Comparison of ENCODE assay signal across 9 cellular contexts in genomic region chr1:156625436-156626078, GRCh38. TPM values are rescaled to one million over a fixed set of nuclear protein-coding genes. Genes with fewer than 3 reads are reported as not detected.
DNase-seq lines count a peak whose midpoint lies in the region; ATAC-seq and TF ChIP-seq lines count a peak whose summit lies in the region.
"Had no signal": no experiment of that assay in that cellular context is flagged by ENCODE, and none has a peak within 500 bp of the region (broad histone marks: within the 10 kb centered on the region; RNA-seq: fewer than 3 reads in every experiment).

No MANE protein-coding gene starts in this region.

- DNase-seq in COR-L47 (lab: John Stamatoyannopoulos, UW), result peak; percentile 30
- peak; percentile 42 for DNase-seq in activated CD4-positive, alpha-beta T cell treated with anti-CD3 and anti-CD28 coated beads for 1 hour
- DNase-seq in cerebellar cortex (ENCODE audit: low spot score), result peak; percentile 69
- DNase-seq in left lobe of liver (ENCODE audit: low spot score), result no peak
- peak in 2 of 3 experiments; percentile 45 to 56 for DNase-seq in stimulated activated CD4-positive, alpha-beta T cell treated with anti-CD3 and anti-CD28 coated beads, TNF-alpha, amount 100 ng/mL, for 24 hours (ENCODE audit: low read depth in 3 of 3)

- TF ChIP-seq CTCF in LNCAP (IDR thresholded peaks at IDR 0.05), result peak; percentile 99

- ATAC-seq in left lobe of liver, result peak; percentile 73
- ATAC-seq in HG03354 (IDR thresholded peaks at IDR 0.05; ENCODE audit: poor library complexity, severe bottlenecking, unreplicated experiment), result no peak
- no peak for ATAC-seq in GM19397 (IDR thresholded peaks at IDR 0.05; ENCODE audit: unreplicated experiment)

RNA-seq across cellular contexts. Expression of gene HAPLN2, which starts 6.3 kb away (rescaled TPM):
- not detected for total RNA-seq in left lobe of liver
- total RNA-seq: T-helper 1 cell treated with Interleukin-12 subunit alpha and Interleukin-12 subunit beta and Interleukin-4 antibody, amounts not matched to agents 30 ng/mL and 1 ng/mL, for 36 hours had no signal

RNA-seq across cellular contexts. Expression of gene BCAN, which starts 16.4 kb away (rescaled TPM):
- total RNA-seq in left lobe of liver, result not detected
- total RNA-seq: T-helper 1 cell treated with Interleukin-12 subunit alpha and Interleukin-12 subunit beta and Interleukin-4 antibody, amounts not matched to agents 30 ng/mL and 1 ng/mL, for 36 hours had no signal

RNA-seq across cellular contexts. Expression of gene GPATCH4, which starts 24.3 kb away (rescaled TPM):
- total RNA-seq in left lobe of liver, result 7.3 TPM

RNA-seq across cellular contexts. Expression of gene NAXE, which starts 34.0 kb away (rescaled TPM):
- 51.2 TPM for total RNA-seq in left lobe of liver

RNA-seq across cellular contexts. Expression of gene TTC24, which starts 46.0 kb away (rescaled TPM):
- not detected for total RNA-seq in left lobe of liver
